Comparison of ENCODE assay signal across 11 cellular contexts in genomic region chr6:100665041-100665380, GRCh38.
DNase-seq lines count a peak whose midpoint lies in the region; ATAC-seq, FAIRE-seq and TF ChIP-seq lines count a peak whose summit lies in the region.
"Had no signal": no experiment of that assay in that cellular context is flagged by ENCODE, and none has a peak within 500 bp of the region (broad histone marks: within the 10 kb centered on the region; RNA-seq: fewer than 3 reads in every experiment).

No MANE protein-coding gene starts in this region.

- ATAC-seq in GM18511 (IDR thresholded peaks at IDR 0.05; ENCODE audit: unreplicated experiment) (peak; percentile 100), GM21390 (IDR thresholded peaks at IDR 0.05; ENCODE audit: unreplicated experiment) (peak; percentile 98), HG03139 (IDR thresholded peaks at IDR 0.05; ENCODE audit: unreplicated experiment) (peak; percentile 99), GM12878 (peak; percentile 100)

- H2AFZ ChIP-seq in GM12878 (ENCODE audit: control insufficient read depth, low read depth, low read length) = no peak overlapping the region
- H2AFZ ChIP-seq in osteoblast (ENCODE audit: low read length) = no peak overlapping the region

- no peak overlapping the region for H3K9ac ChIP-seq in GM12878 (ENCODE audit: control insufficient read depth, insufficient read depth, low read length)

- H3K4me1 ChIP-seq in GM12878 (ENCODE audit: control insufficient read depth, insufficient read depth, low read length) = peaks cover 11% of the 10 kb centered on the region
- peaks cover 12% of the 10 kb centered on the region for H3K4me1 ChIP-seq in osteoblast (ENCODE audit: insufficient read depth, low read length)

- TF ChIP-seq EP300 in GM12878 (IDR thresholded peaks at IDR 0.05; ENCODE audit: borderline replicate concordance in 1 of 2, control insufficient read depth in 1 of 2, low read depth in 2 of 2, low read length in 2 of 2) = no peak

- FAIRE-seq in GM12878 (lab: Jason Lieb, UNC) = peak; percentile 95

- H3K36me3 ChIP-seq in GM12878 (ENCODE audit: control insufficient read depth in 2 of 2, insufficient read depth in 2 of 2, low read length in 1 of 2) (peaks cover 0 to 11% of the 10 kb centered on the region in 2 experiments; a peak in 3 of 4 replicates), osteoblast (ENCODE audit: insufficient read depth, low read length) (no peaks in the 10 kb centered on the region)
- H3K36me3 ChIP-seq: MG63 had no signal

- H3K9me3 ChIP-seq in GM12878 (replicated peaks; ENCODE audit: control insufficient read depth, insufficient read depth, low read length) (no peaks in the 10 kb centered on the region), osteoblast (ENCODE audit: low read depth, low read length) (no peaks in the 10 kb centered on the region)
- H3K9me3 ChIP-seq: MG63 had no signal

- no peak for TF ChIP-seq RAD21 in GM12878 (IDR thresholded peaks at IDR 0.05; ENCODE audit: insufficient read depth, low read depth, low read length)

- H3K79me2 ChIP-seq in GM12878 (ENCODE audit: control insufficient read depth, insufficient read depth, low read length) (no peaks in the 10 kb centered on the region), osteoblast (ENCODE audit: insufficient read depth, low read length) (no peaks in the 10 kb centered on the region)

- SMC1A ChIA-PET in GM12878 (lab: Charles Lee; ENCODE audit: uncharacterized antibody, unreplicated experiment) = interaction anchor here (0.9 to 2.9 kb wide), 16 partner anchors 8 to 563 kb away, joined by 3 to 21 read pairs (median 6); no protein-coding TSS in a partner anchor

- H4K20me1 ChIP-seq in GM12878 (ENCODE audit: control insufficient read depth, insufficient read depth) (no peaks in the 10 kb centered on the region), osteoblast (ENCODE audit: insufficient read depth, low read length) (no peaks in the 10 kb centered on the region)

- H3K27me3 ChIP-seq in GM12878 (replicated peaks in 1 of 2; ENCODE audit: control insufficient read depth in 2 of 2, insufficient read depth in 2 of 2, low read length in 1 of 2) (no peaks in the 10 kb centered on the region), osteoblast (ENCODE audit: insufficient read depth, low read length) (no peaks in the 10 kb centered on the region)
- H3K27me3 ChIP-seq: MG63 had no signal

- H3K4me3 ChIP-seq in GM12878 (no peak overlapping the region), osteoblast (ENCODE audit: insufficient read depth, low read length) (no peak overlapping the region)
- H3K4me3 ChIP-seq: MG63 had no signal

- CTCF ChIA-PET in GM12878 (lab: Yijun Ruan, JAX) = interaction anchor here (0.6 to 3.4 kb wide), 37 partner anchors 8 to 1286 kb away, joined by 3 to 21 read pairs (median 5); partner anchors contain the start of gene ASCC3

- RAD21 ChIA-PET in GM12878 (lab: Charles Lee; ENCODE audit: unreplicated experiment) = interaction anchor here (0.9 to 2.6 kb wide), 11 partner anchors 13 to 558 kb away, joined by 3 to 15 read pairs (median 4); no protein-coding TSS in a partner anchor

- DNase-seq in GM12878 (ENCODE audit: low read depth, low spot score) (peak; percentile 59), NOMO-1 (lab: John Stamatoyannopoulos, UW; ENCODE audit: unreplicated experiment in 2 of 2) (no peak), osteoblast (ENCODE audit: insufficient read length, low spot score, missing footprints) (no peak), A172 (ENCODE audit: low spot score) (no peak)
- DNase-seq in stimulated activated CD4-positive, alpha-beta T cell treated with anti-CD3 and anti-CD28 coated beads, Interleukin-12 subunit alpha, Interleukin-12 subunit beta, amount 100 ng/mL, for 4 hours = no peak
- DNase-seq: activated gamma-delta T cell, MG63, SIG-M5 had no signal

- 0% methylated on average over 1 of the region's 1 CpG for WGBS in GM12878 (ENCODE audit: insufficient coverage, insufficient replicate concordance, low lambda C conversion rate, missing lambda C conversion rate)

- no peak overlapping the region; the same call in 1 of the 2 replicates for H3K4me2 ChIP-seq in GM12878 (ENCODE audit: control insufficient read depth, insufficient read depth)
- no peak overlapping the region for H3K4me2 ChIP-seq in osteoblast (ENCODE audit: insufficient read depth, low read length)

- POLR2A ChIA-PET in GM12878 (lab: Charles Lee) = no interaction called here

- no peak for TF ChIP-seq POLR2A in GM12878 (IDR thresholded peaks at IDR 0.05; ENCODE audit: low read depth, low read length)

- BruUV-seq in GM12878 (replicated peaks; lab: Mats Ljungman, UMichigan) = no TSS peak

- TF ChIP-seq CTCF in GM12878 (IDR thresholded peaks at IDR 0.05 in 2 of 3, conservative IDR thresholded peaks at IDR 0.05 in 1 of 3; ENCODE audit: control insufficient read depth in 2 of 3, extremely low read depth in 1 of 3, insufficient read depth in 1 of 3, low read depth in 3 of 3, low read length in 3 of 3) = no peak
- TF ChIP-seq CTCF in osteoblast (IDR thresholded peaks at IDR 0.05; ENCODE audit: extremely low read depth, low read depth, low read length) = no peak

- in situ Hi-C loops in GM12878 (cut with MboI) = loop anchor here (10.0 kb wide), 1 partner anchor 550 kb away; no protein-coding TSS in a partner anchor

- H3K27ac ChIP-seq in GM12878 (ENCODE audit: control insufficient read depth, insufficient read depth) (peak overlapping the region; percentile 26), osteoblast (ENCODE audit: low read depth, low read length) (no peak overlapping the region)

- intact Hi-C loops in GM12878 (cut with micrococcal nuclease; ENCODE audit: unreplicated experiment) = loop anchor here (10.0 kb wide), 1 partner anchor 560 kb away; no protein-coding TSS in a partner anchor

TF ChIP-seq in GM12878, 131 proteins besides CTCF, POLR2A, EP300 and RAD21 (continues in another document):
- no peak for TF ChIP-seq ETV6 (conservative IDR thresholded peaks at IDR 0.05 in 1 of 2, IDR thresholded peaks at IDR 0.05 in 1 of 2; ENCODE audit: borderline replicate concordance in 1 of 2, low read depth in 1 of 2)
- no peak for TF ChIP-seq ZNF592 (IDR thresholded peaks at IDR 0.05)
- TF ChIP-seq CBFB (IDR thresholded peaks at IDR 0.05; ENCODE audit: low read depth) = no peak
- no peak for TF ChIP-seq HCFC1 (IDR thresholded peaks at IDR 0.05; ENCODE audit: low read length)
- TF ChIP-seq, protein P1, sequence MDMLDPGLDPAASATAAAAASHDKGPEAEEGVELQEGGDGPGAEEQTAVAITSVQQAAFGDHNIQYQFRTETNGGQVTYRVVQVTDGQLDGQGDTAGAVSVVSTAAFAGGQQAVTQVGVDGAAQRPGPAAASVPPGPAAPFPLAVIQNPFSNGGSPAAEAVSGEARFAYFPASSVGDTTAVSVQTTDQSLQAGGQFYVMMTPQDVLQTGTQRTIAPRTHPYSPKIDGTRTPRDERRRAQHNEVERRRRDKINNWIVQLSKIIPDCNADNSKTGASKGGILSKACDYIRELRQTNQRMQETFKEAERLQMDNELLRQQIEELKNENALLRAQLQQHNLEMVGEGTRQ (IDR thresholded peaks at IDR 0.05; ENCODE audit: borderline replicate concordance, low read depth, low read length) = peak; percentile 14; the same call in 1 of the 2 replicates
- no peak for TF ChIP-seq MTA3 (IDR thresholded peaks at IDR 0.05; ENCODE audit: borderline replicate concordance, low read length)
- no peak for TF ChIP-seq CREM (IDR thresholded peaks at IDR 0.05; ENCODE audit: low read depth)
- TF ChIP-seq NR2F1 (conservative IDR thresholded peaks at IDR 0.05) = no peak
- TF ChIP-seq HDAC2 (IDR thresholded peaks at IDR 0.05) = no peak
- peak; percentile 68 for TF ChIP-seq SPI1 (IDR thresholded peaks at IDR 0.05; ENCODE audit: borderline replicate concordance, insufficient read depth, low read depth, low read length)
- TF ChIP-seq ZSCAN29 (IDR thresholded peaks at IDR 0.05) = no peak
- no peak for TF ChIP-seq SMARCA5 (IDR thresholded peaks at IDR 0.05)
- no peak for TF ChIP-seq BCL11A (IDR thresholded peaks at IDR 0.05; ENCODE audit: low read depth, low read length)
- no peak for TF ChIP-seq CBX5 (IDR thresholded peaks at IDR 0.05; ENCODE audit: low read depth)
- TF ChIP-seq SUPT20H (IDR thresholded peaks at IDR 0.05; ENCODE audit: borderline replicate concordance, control insufficient read depth, low read depth, low read length) = no peak
